8 cellular contexts compared by ENCODE assay signal in genomic region chr7:82443801-82444219, GRCh38.
DNase-seq lines count a peak whose midpoint lies in the region; ATAC-seq lines count a peak whose summit lies in the region.

No MANE protein-coding gene starts in this region.

- DNase-seq in AG08395 (ENCODE audit: low spot score) (peak; percentile 88), NCI-H2227 treated with DMSO at 0.1 percent for 48 hours (lab: John Stamatoyannopoulos, UW) (peak; percentile 99), anterior cingulate cortex (lab: John Stamatoyannopoulos, UW) (peak; percentile 44 to 92 (median 78)), hepatic stellate cell (ENCODE audit: low spot score) (peak; percentile 85), posterior cingulate gyrus (peak; percentile 66 to 97 (median 78))
- DNase-seq in central memory CD4-positive, alpha-beta T cell = no peak

- ATAC-seq in GM21723 (IDR thresholded peaks at IDR 0.05; ENCODE audit: unreplicated experiment) (peak; percentile 30), GM18907 (IDR thresholded peaks at IDR 0.05; ENCODE audit: unreplicated experiment) (no peak)

- intact Hi-C loops in posterior cingulate gyrus (cut with DNase I) = loop anchor here (5.0 to 10.0 kb wide), 2 partner anchors 212 to 269 kb away; no protein-coding TSS in a partner anchor
